14 cellular contexts compared by ENCODE assay signal in genomic region chr4:156559346-156559745, GRCh38.
DNase-seq lines count a peak whose midpoint lies in the region; ATAC-seq, FAIRE-seq and TF ChIP-seq lines count a peak whose summit lies in the region.
"Had no signal": no experiment of that assay in that cellular context is flagged by ENCODE, and none has a peak within 500 bp of the region (broad histone marks: within the 10 kb centered on the region; RNA-seq: fewer than 3 reads in every experiment).

No MANE protein-coding gene starts in this region.

- no peaks in the 10 kb centered on the region for H3K79me2 ChIP-seq in MM.1S (ENCODE audit: low read length)

- H3K4me1 Mint-ChIP-seq in HFFc6 (ENCODE audit: low read depth) = peaks cover 67% of the 10 kb centered on the region
- H3K4me1 Mint-ChIP-seq: IgD-negative memory B cell had no signal

- FAIRE-seq in endometrium (lab: Jason Lieb, UNC) = peak; percentile 91
- FAIRE-seq: GM18507 had no signal

- H3K4me1 ChIP-seq in tibial artery (peaks cover 0 to 45% (median 15%) of the 10 kb centered on the region in 4 donors), MM.1S (ENCODE audit: low read length) (no peaks in the 10 kb centered on the region)
- H3K4me1 ChIP-seq: SJCRH30 had no signal

- H3K4me3 ChIP-seq in tibial artery (no peak overlapping the region), MM.1S (ENCODE audit: low read length) (no peak overlapping the region)
- H3K4me3 ChIP-seq: BLaER1 treated with 17β-estradiol and CSF1 and Interleukin-3, amounts not matched to agents 10 nM and 100 nM; SJCRH30 had no signal

- peak; percentile 7 for DNase-seq in AG08395 (ENCODE audit: low spot score)
- DNase-seq in HFFc6 = no peak
- DNase-seq in tibial artery = no peak
- DNase-seq in NOMO-1 treated with dmso at 0.1 percent for 144 hours (lab: John Stamatoyannopoulos, UW; ENCODE audit: unreplicated experiment) = no peak
- no peak for DNase-seq in MM.1S
- no peak for DNase-seq in Right ventricle myocardium superior
- DNase-seq: NCI-H446 treated with DMSO at 0.1 percent for 48 hours, RPMI8226 had no signal

- H3K4me3 Mint-ChIP-seq in HFFc6 = peak overlapping the region; percentile 73
- H3K4me3 Mint-ChIP-seq: IgD-negative memory B cell had no signal

- H3K27me3 Mint-ChIP-seq in HFFc6 (ENCODE audit: insufficient read depth) = peaks cover 2% of the 10 kb centered on the region; the same call in 1 of the 2 replicates
- H3K27me3 Mint-ChIP-seq: IgD-negative memory B cell had no signal

- H3K36me3 Mint-ChIP-seq in HFFc6 (ENCODE audit: low read depth) = peaks cover 26% of the 10 kb centered on the region
- H3K36me3 Mint-ChIP-seq: IgD-negative memory B cell had no signal

- no peaks in the 10 kb centered on the region for H3F3A ChIP-seq in MM.1S (ENCODE audit: insufficient read depth, low read length)

- H3K9me3 ChIP-seq in tibial artery = no peaks in the 10 kb centered on the region
- H3K9me3 ChIP-seq in MM.1S (replicated peaks; ENCODE audit: insufficient read depth, low read length) = no peaks in the 10 kb centered on the region
- H3K9me3 ChIP-seq: SJCRH30 had no signal

- H2AFZ ChIP-seq in MM.1S (ENCODE audit: low read length) = no peak overlapping the region

- ATAC-seq in Right ventricle myocardium superior (ENCODE audit: poor library complexity) = no peak
- ATAC-seq: HCT116 had no signal

- no peaks in the 10 kb centered on the region for H4K20me1 ChIP-seq in MM.1S (ENCODE audit: insufficient read depth, low read length)
- H4K20me1 ChIP-seq: BLaER1 treated with 17β-estradiol and CSF1 and Interleukin-3, amounts not matched to agents 10 nM and 100 nM had no signal

- H3K4me2 ChIP-seq in MM.1S (ENCODE audit: low read depth, low read length) = no peak overlapping the region
- H3K4me2 ChIP-seq: BLaER1 treated with 17β-estradiol and CSF1 and Interleukin-3, amounts not matched to agents 10 nM and 100 nM had no signal

- H3K36me3 ChIP-seq in tibial artery = no peaks in the 10 kb centered on the region
- no peaks in the 10 kb centered on the region for H3K36me3 ChIP-seq in MM.1S (replicated peaks; ENCODE audit: insufficient read depth, low read length)
- H3K36me3 ChIP-seq: BLaER1 treated with 17β-estradiol and CSF1 and Interleukin-3, amounts not matched to agents 10 nM and 100 nM; SJCRH30 had no signal

- peak overlapping the region; percentile 32 to 40 for H3K27ac ChIP-seq in tibial artery
- H3K27ac ChIP-seq in MM.1S (ENCODE audit: low read length) = no peak overlapping the region
- H3K27ac ChIP-seq: BLaER1 treated with 17β-estradiol and CSF1 and Interleukin-3, amounts not matched to agents 10 nM and 100 nM; SJCRH30 had no signal

- H3K9me3 Mint-ChIP-seq in HFFc6 = peaks cover 11% of the 10 kb centered on the region

- intact Hi-C loops in tibial artery (cut with DNase I; ENCODE audit: low total_unique reads) = no loop called here
- intact Hi-C loops in Right ventricle myocardium superior (cut with DNase I) = no loop called here

- H3K9me2 ChIP-seq in MM.1S (replicated peaks; ENCODE audit: insufficient read depth, low read length) = no peaks in the 10 kb centered on the region

- H3K27me3 ChIP-seq in tibial artery = no peaks in the 10 kb centered on the region
- no peaks in the 10 kb centered on the region for H3K27me3 ChIP-seq in MM.1S (replicated peaks; ENCODE audit: insufficient read depth, low read length)
- H3K27me3 ChIP-seq: BLaER1 treated with 17β-estradiol and CSF1 and Interleukin-3, amounts not matched to agents 10 nM and 100 nM; SJCRH30 had no signal

- no peak overlapping the region for H3K9ac ChIP-seq in MM.1S (ENCODE audit: low read length)
- H3K9ac ChIP-seq: BLaER1 treated with 17β-estradiol and CSF1 and Interleukin-3, amounts not matched to agents 10 nM and 100 nM had no signal

- no peak for TF ChIP-seq CTCF in HFFc6 (IDR thresholded peaks at IDR 0.05)
- TF ChIP-seq CTCF in tibial artery (IDR thresholded peaks at IDR 0.05) = no peak
- TF ChIP-seq CTCF in MM.1S (IDR thresholded peaks at IDR 0.05; ENCODE audit: low read length) = no peak

- H3K27ac Mint-ChIP-seq in HFFc6 = peak overlapping the region; percentile 58
- H3K27ac Mint-ChIP-seq: IgD-negative memory B cell had no signal
